In genomic region chr1:9472386-9473031, GRCh38 we compare ENCODE assay signal across 1 cellular context.
TF ChIP-seq lines count a peak whose summit lies in the region.

No MANE protein-coding gene starts in this region.

TF ChIP-seq in SK-N-SH treated with all-trans-retinoic acid at 6 μM for 48 hours, 23 proteins besides CTCF, POLR2A, EP300 and RAD21 (continued from another document):
- TF ChIP-seq, protein P1, sequence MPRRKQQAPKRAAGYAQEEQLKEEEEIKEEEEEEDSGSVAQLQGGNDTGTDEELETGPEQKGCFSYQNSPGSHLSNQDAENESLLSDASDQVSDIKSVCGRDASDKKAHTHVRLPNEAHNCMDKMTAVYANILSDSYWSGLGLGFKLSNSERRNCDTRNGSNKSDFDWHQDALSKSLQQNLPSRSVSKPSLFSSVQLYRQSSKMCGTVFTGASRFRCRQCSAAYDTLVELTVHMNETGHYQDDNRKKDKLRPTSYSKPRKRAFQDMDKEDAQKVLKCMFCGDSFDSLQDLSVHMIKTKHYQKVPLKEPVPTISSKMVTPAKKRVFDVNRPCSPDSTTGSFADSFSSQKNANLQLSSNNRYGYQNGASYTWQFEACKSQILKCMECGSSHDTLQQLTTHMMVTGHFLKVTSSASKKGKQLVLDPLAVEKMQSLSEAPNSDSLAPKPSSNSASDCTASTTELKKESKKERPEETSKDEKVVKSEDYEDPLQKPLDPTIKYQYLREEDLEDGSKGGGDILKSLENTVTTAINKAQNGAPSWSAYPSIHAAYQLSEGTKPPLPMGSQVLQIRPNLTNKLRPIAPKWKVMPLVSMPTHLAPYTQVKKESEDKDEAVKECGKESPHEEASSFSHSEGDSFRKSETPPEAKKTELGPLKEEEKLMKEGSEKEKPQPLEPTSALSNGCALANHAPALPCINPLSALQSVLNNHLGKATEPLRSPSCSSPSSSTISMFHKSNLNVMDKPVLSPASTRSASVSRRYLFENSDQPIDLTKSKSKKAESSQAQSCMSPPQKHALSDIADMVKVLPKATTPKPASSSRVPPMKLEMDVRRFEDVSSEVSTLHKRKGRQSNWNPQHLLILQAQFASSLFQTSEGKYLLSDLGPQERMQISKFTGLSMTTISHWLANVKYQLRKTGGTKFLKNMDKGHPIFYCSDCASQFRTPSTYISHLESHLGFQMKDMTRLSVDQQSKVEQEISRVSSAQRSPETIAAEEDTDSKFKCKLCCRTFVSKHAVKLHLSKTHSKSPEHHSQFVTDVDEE (CRISPR knock-in tag; IDR thresholded peaks at IDR 0.05) = no peak
- no peak for TF ChIP-seq ZNF565 (CRISPR knock-in tag; conservative IDR thresholded peaks at IDR 0.05; ENCODE audit: low read depth)
- no peak for TF ChIP-seq ZNF70 (CRISPR knock-in tag; IDR thresholded peaks at IDR 0.05)
- no peak for TF ChIP-seq GLIS3 (CRISPR knock-in tag; IDR thresholded peaks at IDR 0.05)
- TF ChIP-seq ESRRG (CRISPR knock-in tag; IDR thresholded peaks at IDR 0.05) = no peak
